ENCODE assay signal across 12 cellular contexts in the genomic region with DNA sequence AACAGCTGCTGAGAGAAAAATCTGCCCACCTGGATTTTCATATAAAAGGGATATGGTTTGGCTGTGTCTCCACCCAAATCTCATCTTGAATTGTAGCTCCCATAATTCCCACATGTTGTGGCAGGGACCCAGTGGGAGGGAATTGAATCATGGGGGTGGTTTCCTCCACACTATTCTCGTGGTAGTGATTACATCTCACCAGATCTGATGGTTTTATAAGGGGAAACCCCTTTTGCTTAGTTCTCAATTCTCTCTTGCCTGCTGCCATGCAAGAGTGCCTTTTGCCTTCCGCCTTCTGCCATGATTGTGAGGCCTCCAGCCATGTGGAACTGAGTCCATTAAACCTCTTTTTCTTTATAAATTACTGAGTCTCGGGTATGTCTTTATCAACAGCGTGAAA. TPM values are rescaled to one million over a fixed set of nuclear protein-coding genes. Genes with fewer than 3 reads are reported as not detected.
A peak's percentile ranks its signal among the peaks of the same experiment; 100 is the strongest.
DNase-seq lines count a peak whose midpoint lies in the region; ATAC-seq and TF ChIP-seq lines count a peak whose summit lies in the region.
"Had no signal": no experiment of that assay in that cellular context is flagged by ENCODE, and none has a peak within 500 bp of the region (broad histone marks: within the 10 kb centered on the region; RNA-seq: fewer than 3 reads in every experiment).

No MANE protein-coding gene starts in this region.

- H3K27me3 ChIP-seq in GM23338 (ENCODE audit: insufficient read depth): peaks cover 19% of the 10 kb centered on the region

- no peaks in the 10 kb centered on the region; the same call in 1 of the 2 replicates for H3K9me2 ChIP-seq in GM23338 (ENCODE audit: insufficient read depth)

- H3K4me1 ChIP-seq in GM23338 (ENCODE audit: insufficient read depth): peaks cover 3% of the 10 kb centered on the region; the same call in 1 of the 2 replicates

- H3K79me2 ChIP-seq in GM23338 (replicated peaks; ENCODE audit: insufficient read depth): no peaks in the 10 kb centered on the region

- H3K36me3 Mint-ChIP-seq in activated naive CD4-positive, alpha-beta T cell treated with anti-CD3 and anti-CD28 coated beads, Interleukin-2, amount 50 U/mL, for 24 hours: no peaks in the 10 kb centered on the region
- H3K36me3 Mint-ChIP-seq in GM23338 (ENCODE audit: low read depth): no peaks in the 10 kb centered on the region
- H3K36me3 Mint-ChIP-seq in IgD-negative memory B cell: no peaks in the 10 kb centered on the region
- peaks cover 5% of the 10 kb centered on the region for H3K36me3 Mint-ChIP-seq in stimulated activated memory B cell treated with anti-CD40 and anti-IgM and Interleukin-4, amounts not matched to agents 10 μg/mL and 1 μg/mL and 100 μg/mL, for 72 hours
- H3K36me3 Mint-ChIP-seq in endothelial cell (ENCODE audit: low read depth, unreplicated experiment): no peaks in the 10 kb centered on the region

- no peak overlapping the region for H3K27ac ChIP-seq in GM23338 (ENCODE audit: low read depth)
- H3K27ac ChIP-seq: thoracic aorta had no signal

- no peaks in the 10 kb centered on the region for H3K36me3 ChIP-seq in GM23338 (ENCODE audit: insufficient read depth)
- H3K36me3 ChIP-seq: thoracic aorta had no signal

- H3K4me3 Mint-ChIP-seq in activated naive CD4-positive, alpha-beta T cell treated with anti-CD3 and anti-CD28 coated beads, Interleukin-2, amount 50 U/mL, for 24 hours: peak overlapping the region; percentile 64
- H3K4me3 Mint-ChIP-seq in GM23338 (no peak overlapping the region), IgD-negative memory B cell (peak overlapping the region in 2 of 4 donors; percentile 24 to 72), endothelial cell (ENCODE audit: unreplicated experiment) (no peak overlapping the region)
- peak overlapping the region; percentile 33 for H3K4me3 Mint-ChIP-seq in stimulated activated memory B cell treated with anti-CD40 and anti-IgM and Interleukin-4, amounts not matched to agents 10 μg/mL and 1 μg/mL and 100 μg/mL, for 72 hours

- H3K4me3 ChIP-seq in GM23338: no peak overlapping the region
- H3K4me3 ChIP-seq: thoracic aorta had no signal

- H2AFZ ChIP-seq in GM23338: no peak overlapping the region

- H3K4me1 Mint-ChIP-seq in activated naive CD4-positive, alpha-beta T cell treated with anti-CD3 and anti-CD28 coated beads, Interleukin-2, amount 50 U/mL, for 24 hours: peaks cover 24% of the 10 kb centered on the region
- H3K4me1 Mint-ChIP-seq in GM23338 (peaks cover 10% of the 10 kb centered on the region), IgD-negative memory B cell (peaks cover 7 to 13% (median 12%) of the 10 kb centered on the region in 3 donors), endothelial cell (ENCODE audit: unreplicated experiment) (peaks cover 5% of the 10 kb centered on the region)
- peaks cover 20% of the 10 kb centered on the region for H3K4me1 Mint-ChIP-seq in stimulated activated memory B cell treated with anti-CD40 and anti-IgM and Interleukin-4, amounts not matched to agents 10 μg/mL and 1 μg/mL and 100 μg/mL, for 72 hours

- H4K20me1 ChIP-seq in GM23338 (replicated peaks; ENCODE audit: insufficient read depth): no peaks in the 10 kb centered on the region

- peak overlapping the region; percentile 32 for H3K27ac Mint-ChIP-seq in activated naive CD4-positive, alpha-beta T cell treated with anti-CD3 and anti-CD28 coated beads, Interleukin-2, amount 50 U/mL, for 24 hours
- H3K27ac Mint-ChIP-seq in GM23338 (no peak overlapping the region), IgD-negative memory B cell (peak overlapping the region in 2 of 3 donors; percentile 32 to 36), endothelial cell (ENCODE audit: unreplicated experiment) (no peak overlapping the region)
- peak overlapping the region; percentile 27 for H3K27ac Mint-ChIP-seq in stimulated activated memory B cell treated with anti-CD40 and anti-IgM and Interleukin-4, amounts not matched to agents 10 μg/mL and 1 μg/mL and 100 μg/mL, for 72 hours

- no peak overlapping the region for H3K4me2 ChIP-seq in GM23338

- TF ChIP-seq CTCF in GM23338 (conservative IDR thresholded peaks at IDR 0.05; ENCODE audit: low read depth in 2 of 2) (no peak), endothelial cell (IDR thresholded peaks at IDR 0.05; ENCODE audit: unreplicated experiment) (no peak)

- 0 out of 2 replicates have a peak, but pooled peaks cover 2% of the 10 kb centered on the region for H3F3A ChIP-seq in GM23338 (replicated peaks; ENCODE audit: low read depth)

- DNase-seq in activated naive CD4-positive, alpha-beta T cell treated with anti-CD3 and anti-CD28 coated beads, Interleukin-2, amount 50 U/mL, for 16 hours: no peak
- DNase-seq in GM23338 (ENCODE audit: low spot score) (no peak), endothelial cell (ENCODE audit: low spot score) (no peak), DMS153 treated with DMSO at 0.1 percent for 48 hours (lab: John Stamatoyannopoulos, UW; ENCODE audit: unreplicated experiment) (no peak)
- DNase-seq in activated CD8-positive, alpha-beta memory T cell treated with anti-CD3 and anti-CD28 coated beads, Interleukin-2, amount 50 U/mL, for 48 hours: no peak
- DNase-seq: C1 segment of cervical spinal cord, NCI-H1092 treated with DMSO at 0.1 percent for 48 hours had no signal

- no peaks in the 10 kb centered on the region for H3K27me3 Mint-ChIP-seq in activated naive CD4-positive, alpha-beta T cell treated with anti-CD3 and anti-CD28 coated beads, Interleukin-2, amount 50 U/mL, for 24 hours
- H3K27me3 Mint-ChIP-seq in GM23338 (ENCODE audit: insufficient read depth, low read depth, poor library complexity) (peaks cover 12% of the 10 kb centered on the region), IgD-negative memory B cell (peaks cover 13% of the 10 kb centered on the region), endothelial cell (ENCODE audit: unreplicated experiment) (peaks cover 4% of the 10 kb centered on the region)
- peaks cover 17% of the 10 kb centered on the region for H3K27me3 Mint-ChIP-seq in stimulated activated memory B cell treated with anti-CD40 and anti-IgM and Interleukin-4, amounts not matched to agents 10 μg/mL and 1 μg/mL and 100 μg/mL, for 72 hours

- ATAC-seq in GM23338: no peak
- peak; percentile 87 for ATAC-seq in stimulated activated memory B cell treated with anti-CD40 and anti-IgM and Interleukin-4, amounts not matched to agents 10 μg/mL and 1 μg/mL and 100 μg/mL, for 72 hours

- H3K9me3 Mint-ChIP-seq in activated naive CD4-positive, alpha-beta T cell treated with anti-CD3 and anti-CD28 coated beads, Interleukin-2, amount 50 U/mL, for 24 hours: peaks cover 10% of the 10 kb centered on the region
- H3K9me3 Mint-ChIP-seq in GM23338: no peaks in the 10 kb centered on the region; the same call in 2 of the 3 replicates
- peaks cover 2 to 14% (median 6%) of the 10 kb centered on the region in 3 donors for H3K9me3 Mint-ChIP-seq in IgD-negative memory B cell
- peaks cover 6% of the 10 kb centered on the region for H3K9me3 Mint-ChIP-seq in stimulated activated memory B cell treated with anti-CD40 and anti-IgM and Interleukin-4, amounts not matched to agents 10 μg/mL and 1 μg/mL and 100 μg/mL, for 72 hours
- H3K9me3 Mint-ChIP-seq in endothelial cell (ENCODE audit: unreplicated experiment): no peaks in the 10 kb centered on the region
- H3K9me3 Mint-ChIP-seq: nephron had no signal

TF ChIP-seq in GM23338, 12 proteins besides CTCF, POLR2A, EP300 and RAD21:
- no peak for TF ChIP-seq JUNB (IDR thresholded peaks at IDR 0.05; ENCODE audit: unreplicated experiment)
- peak; percentile 63; the same call in 1 of the 2 replicates for TF ChIP-seq ZNF331 (CRISPR knock-in tag; IDR thresholded peaks at IDR 0.05; ENCODE audit: low read depth)
- TF ChIP-seq CREB1 (CRISPR knock-in tag; IDR thresholded peaks at IDR 0.05; ENCODE audit: low read depth): no peak
TF ChIP-seq in GM23338: peak in this region for 1.

RNA-seq across cellular contexts. Expression of gene MKI67, which starts 20.8 kb away (rescaled TPM):
- total RNA-seq in GM23338 (2014; rRNA removed; shearing (Covaris generic)): 51.3 and 58.0 TPM in 2 replicates
- polyA plus RNA-seq in GM23338 (2016; fragmentation: Nextera tagmentation; extraction: Ambion mirVana): 88.7 and 103 TPM in 2 replicates
- polyA plus RNA-seq in IgD-negative memory B cell: 0.59 TPM
- total RNA-seq in endothelial cell (ENCODE audit: unreplicated experiment): 19.7 TPM

Comparison
In these comparisons a context has a peak if more than half of its experiments do, and no peak if none do; other contexts are left out.
1. H3K27ac Mint-ChIP-seq: peak in activated naive CD4-positive, alpha-beta T cell treated with anti-CD3 and anti-CD28 coated beads, Interleukin-2, amount 50 U/mL, for 24 hours (single experiment), IgD-negative memory B cell (2 of 3) and stimulated activated memory B cell treated with anti-CD40 and anti-IgM and Interleukin-4, amounts not matched to agents 10 μg/mL and 1 μg/mL and 100 μg/mL, for 72 hours (single experiment); none in GM23338 (single experiment) and endothelial cell (single experiment).
2. H3K4me3 Mint-ChIP-seq: peak in activated naive CD4-positive, alpha-beta T cell treated with anti-CD3 and anti-CD28 coated beads, Interleukin-2, amount 50 U/mL, for 24 hours (single experiment) and stimulated activated memory B cell treated with anti-CD40 and anti-IgM and Interleukin-4, amounts not matched to agents 10 μg/mL and 1 μg/mL and 100 μg/mL, for 72 hours (single experiment); none in GM23338 (single experiment) and endothelial cell (single experiment).